ENCODE assay signal across 9 cellular contexts in genomic region chr14:61811882-61812346, GRCh38. TPM values are rescaled to one million over a fixed set of nuclear protein-coding genes. Genes with fewer than 3 reads are reported as not detected.
DNase-seq lines count a peak whose midpoint lies in the region; ATAC-seq lines count a peak whose summit lies in the region.
"Had no signal": no experiment of that assay in that cellular context is flagged by ENCODE, and none has a peak within 500 bp of the region (broad histone marks: within the 10 kb centered on the region; RNA-seq: fewer than 3 reads in every experiment).

No MANE protein-coding gene starts in this region.

- WGBS in iPS DF 6.9 (ENCODE audit: insufficient coverage, insufficient read length): no CpG with 5 or more reads among the region's 15 CpGs

- CTCF ChIA-PET in activated CD4-positive, alpha-beta T cell treated with anti-CD3 and anti-CD28 coated beads, Interleukin-2, amount 10 ng/mL, durations not matched to agents 7 days and 5 days (lab: Charles Lee): no interaction called here
- CTCF ChIA-PET in activated CD4-positive, alpha-beta memory T cell treated with anti-CD3 and anti-CD28 coated beads, Interleukin-2, amount 10 ng/mL, durations not matched to agents 7 days and 5 days (lab: Charles Lee): no interaction called here

- H3K36me3 ChIP-seq in iPS DF 6.9 (ENCODE audit: control insufficient read depth, insufficient read depth, low read length) (no peaks in the 10 kb centered on the region), skeletal muscle satellite cell (ENCODE audit: insufficient read depth, low read length) (no peaks in the 10 kb centered on the region)
- H3K36me3 ChIP-seq: ovary had no signal

- H3K9me3 Mint-ChIP-seq in activated CD4-positive, alpha-beta T cell treated with anti-CD3 and anti-CD28 coated beads, Interleukin-2, amount 10 ng/mL, durations not matched to agents 7 days and 5 days: no peaks in the 10 kb centered on the region
- no peaks in the 10 kb centered on the region for H3K9me3 Mint-ChIP-seq in activated CD4-positive, alpha-beta memory T cell treated with anti-CD3 and anti-CD28 coated beads, Interleukin-2, amount 10 ng/mL, durations not matched to agents 7 days and 5 days

- H3K4me1 ChIP-seq in iPS DF 6.9 (ENCODE audit: control insufficient read depth, insufficient read depth, low read length) (no peaks in the 10 kb centered on the region), skeletal muscle satellite cell (ENCODE audit: control insufficient read depth, insufficient read depth, low read length) (peaks cover 6% of the 10 kb centered on the region)

- POLR2A ChIA-PET in activated CD4-positive, alpha-beta T cell treated with anti-CD3 and anti-CD28 coated beads, Interleukin-2, amount 10 ng/mL, durations not matched to agents 7 days and 5 days (lab: Charles Lee): no interaction called here
- POLR2A ChIA-PET in activated CD4-positive, alpha-beta memory T cell treated with anti-CD3 and anti-CD28 coated beads, Interleukin-2, amount 10 ng/mL, durations not matched to agents 7 days and 5 days (lab: Charles Lee): no interaction called here

- no peak overlapping the region for H3K27ac Mint-ChIP-seq in activated CD4-positive, alpha-beta T cell treated with anti-CD3 and anti-CD28 coated beads, Interleukin-2, amount 10 ng/mL, durations not matched to agents 7 days and 5 days
- no peak overlapping the region for H3K27ac Mint-ChIP-seq in activated CD4-positive, alpha-beta memory T cell treated with anti-CD3 and anti-CD28 coated beads, Interleukin-2, amount 10 ng/mL, durations not matched to agents 7 days and 5 days

- H3K4me2 ChIP-seq in skeletal muscle satellite cell (ENCODE audit: low read length): peak overlapping the region; percentile 52

- no peak for DNase-seq in activated CD4-positive, alpha-beta T cell treated with anti-CD3 and anti-CD28 coated beads, Interleukin-2, amount 10 ng/mL, durations not matched to agents 7 days and 5 days
- DNase-seq in activated CD4-positive, alpha-beta T cell treated with anti-CD3 and anti-CD28 coated beads, Interleukin-2, amount 50 U/mL, for 4 hours: no peak
- no peak for DNase-seq in activated CD4-positive, alpha-beta memory T cell treated with anti-CD3 and anti-CD28 coated beads, Interleukin-2, amount 10 ng/mL, durations not matched to agents 7 days and 5 days
- DNase-seq in iPS DF 6.9 (ENCODE audit: low read depth, low spot score) (no peak), NCI-H1105 (lab: John Stamatoyannopoulos, UW) (no peak), H4 (ENCODE audit: low spot score) (no peak)

- H3K4me3 ChIP-seq in iPS DF 6.9 (ENCODE audit: low read length) (peak overlapping the region; percentile 50; the same call in 1 of the 2 replicates), skeletal muscle satellite cell (ENCODE audit: low read length) (peak overlapping the region; percentile 70)
- H3K4me3 ChIP-seq: ovary had no signal

- peaks cover 8% of the 10 kb centered on the region for H3K27me3 ChIP-seq in iPS DF 6.9 (ENCODE audit: control insufficient read depth, insufficient read depth, low read length)
- H3K27me3 ChIP-seq in skeletal muscle satellite cell (ENCODE audit: control insufficient read depth, insufficient read depth, low read length): peaks cover 48% of the 10 kb centered on the region
- H3K27me3 ChIP-seq: ovary had no signal

- H3K4me3 Mint-ChIP-seq in activated CD4-positive, alpha-beta T cell treated with anti-CD3 and anti-CD28 coated beads, Interleukin-2, amount 10 ng/mL, durations not matched to agents 7 days and 5 days: peak overlapping the region; percentile 72
- peak overlapping the region; percentile 42 for H3K4me3 Mint-ChIP-seq in activated CD4-positive, alpha-beta memory T cell treated with anti-CD3 and anti-CD28 coated beads, Interleukin-2, amount 10 ng/mL, durations not matched to agents 7 days and 5 days

- H3K9me3 ChIP-seq in iPS DF 6.9 (ENCODE audit: control insufficient read depth, insufficient read depth, low read length): no peaks in the 10 kb centered on the region
- H3K9me3 ChIP-seq in skeletal muscle satellite cell (replicated peaks; ENCODE audit: low read length): no peaks in the 10 kb centered on the region

- H3K4me1 Mint-ChIP-seq in activated CD4-positive, alpha-beta T cell treated with anti-CD3 and anti-CD28 coated beads, Interleukin-2, amount 10 ng/mL, durations not matched to agents 7 days and 5 days: peaks cover 11% of the 10 kb centered on the region
- peaks cover 11% of the 10 kb centered on the region for H3K4me1 Mint-ChIP-seq in activated CD4-positive, alpha-beta memory T cell treated with anti-CD3 and anti-CD28 coated beads, Interleukin-2, amount 10 ng/mL, durations not matched to agents 7 days and 5 days

- H3K36me3 Mint-ChIP-seq in activated CD4-positive, alpha-beta T cell treated with anti-CD3 and anti-CD28 coated beads, Interleukin-2, amount 10 ng/mL, durations not matched to agents 7 days and 5 days (ENCODE audit: low read depth): peaks cover 6% of the 10 kb centered on the region
- peaks cover 5% of the 10 kb centered on the region for H3K36me3 Mint-ChIP-seq in activated CD4-positive, alpha-beta memory T cell treated with anti-CD3 and anti-CD28 coated beads, Interleukin-2, amount 10 ng/mL, durations not matched to agents 7 days and 5 days (ENCODE audit: low read depth)

- no peak overlapping the region for H3K27ac ChIP-seq in iPS DF 6.9 (ENCODE audit: low read length)
- H3K27ac ChIP-seq: ovary had no signal

- H3K27me3 Mint-ChIP-seq in activated CD4-positive, alpha-beta T cell treated with anti-CD3 and anti-CD28 coated beads, Interleukin-2, amount 10 ng/mL, durations not matched to agents 7 days and 5 days: peaks cover 75% of the 10 kb centered on the region
- peaks cover 72% of the 10 kb centered on the region for H3K27me3 Mint-ChIP-seq in activated CD4-positive, alpha-beta memory T cell treated with anti-CD3 and anti-CD28 coated beads, Interleukin-2, amount 10 ng/mL, durations not matched to agents 7 days and 5 days

- no peak overlapping the region for H3K9ac ChIP-seq in skeletal muscle satellite cell (ENCODE audit: low read depth, low read length)

- no peak for ATAC-seq in GM19328 (IDR thresholded peaks at IDR 0.05; ENCODE audit: unreplicated experiment)

RNA-seq across cellular contexts. Expression of gene SYT16, which starts 0.6 kb away (rescaled TPM):
- not detected for total RNA-seq in activated CD4-positive, alpha-beta T cell treated with anti-CD3 and anti-CD28 coated beads, Interleukin-2, amount 10 ng/mL, durations not matched to agents 7 days and 5 days
- total RNA-seq in activated CD4-positive, alpha-beta memory T cell treated with anti-CD3 and anti-CD28 coated beads, Interleukin-2, amount 10 ng/mL, durations not matched to agents 7 days and 5 days: not detected
- under 0.01 and 0.25 TPM in 2 replicates for total RNA-seq in skeletal muscle satellite cell (2012; rRNA removed)
- 0.14 TPM in 1 of 2 replicates, not detected in the other for total RNA-seq in H4 (2014; rRNA removed; shearing (Covaris generic))

RNA-seq across cellular contexts. Expression of gene SNAPC1, which starts 49.7 kb away (rescaled TPM):
- total RNA-seq in activated CD4-positive, alpha-beta T cell treated with anti-CD3 and anti-CD28 coated beads, Interleukin-2, amount 10 ng/mL, durations not matched to agents 7 days and 5 days: 1 to 10 TPM; 5.2 to 5.5 TPM
- total RNA-seq in activated CD4-positive, alpha-beta memory T cell treated with anti-CD3 and anti-CD28 coated beads, Interleukin-2, amount 10 ng/mL, durations not matched to agents 7 days and 5 days: 1 to 10 TPM; 5.5 to 6.0 TPM
- 20.8 and 21.5 TPM in 2 replicates for total RNA-seq in skeletal muscle satellite cell (2012; rRNA removed)
- 9.4 and 11.9 TPM in 2 replicates for total RNA-seq in H4 (2014; rRNA removed; shearing (Covaris generic))
